ENCODE assay signal across 13 cellular contexts in the genomic region with DNA sequence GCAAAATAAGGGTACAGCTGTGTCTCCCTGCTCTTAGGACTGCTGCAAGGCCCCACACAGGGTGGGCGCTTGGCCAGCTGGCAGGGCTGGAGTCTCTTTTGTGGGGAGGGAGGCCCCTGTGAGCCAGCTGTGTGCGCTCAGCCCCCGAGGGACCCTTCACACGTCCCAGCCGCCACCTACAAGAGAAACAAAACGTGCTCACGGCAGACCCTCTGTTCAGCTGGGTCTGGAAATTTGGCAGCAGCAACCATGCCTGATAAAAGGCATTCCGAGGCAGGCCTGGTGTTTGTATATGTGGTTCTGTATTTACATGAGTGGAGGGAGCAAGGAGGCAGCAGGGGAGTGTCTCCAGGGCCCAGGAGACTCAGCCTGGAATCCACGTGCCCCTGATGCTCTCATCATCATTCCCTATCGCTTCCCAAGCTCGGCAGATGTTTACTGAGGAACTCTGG. TPM values are rescaled to one million over a fixed set of nuclear protein-coding genes. Genes with fewer than 3 reads are reported as not detected.
DNase-seq lines count a peak whose midpoint lies in the region; ATAC-seq and TF ChIP-seq lines count a peak whose summit lies in the region.
"Had no signal": no experiment of that assay in that cellular context is flagged by ENCODE, and none has a peak within 500 bp of the region (broad histone marks: within the 10 kb centered on the region; RNA-seq: fewer than 3 reads in every experiment).

No MANE protein-coding gene starts in this region.

- H3F3A ChIP-seq in smooth muscle cell (ENCODE audit: low read depth) (no peaks in the 10 kb centered on the region), MM.1S (ENCODE audit: insufficient read depth, low read length) (no peaks in the 10 kb centered on the region)

- no peaks in the 10 kb centered on the region for H3K9me2 ChIP-seq in MM.1S (replicated peaks; ENCODE audit: insufficient read depth, low read length)

- H3K27ac ChIP-seq in SK-N-MC: 0 out of 2 replicates have a peak overlapping the region, but pooled peaks have one; percentile 50
- no peak overlapping the region for H3K27ac ChIP-seq in smooth muscle cell (ENCODE audit: low read depth)
- H3K27ac ChIP-seq in MM.1S (ENCODE audit: low read length): no peak overlapping the region
- no peak overlapping the region for H3K27ac ChIP-seq in aorta (ENCODE audit: low read depth in 1 of 2, low read length in 2 of 2)
- H3K27ac ChIP-seq in prostate gland: no peak overlapping the region

- H3K4me2 ChIP-seq in smooth muscle cell: peak overlapping the region; percentile 46
- no peak overlapping the region for H3K4me2 ChIP-seq in MM.1S (ENCODE audit: low read depth, low read length)

- H3K4me1 Mint-ChIP-seq in glutamatergic neuron (ENCODE audit: low read depth, unreplicated experiment): peaks cover 34% of the 10 kb centered on the region

- 28% methylated on average over 11 of the region's 11 CpGs for whole genome bisulfite sequencing in smooth muscle cell (ENCODE audit: low lambda C conversion rate)
- 15 to 21% methylated on average over 11 of the region's 11 CpGs for WGBS in aorta, 2 donors
- WGBS in prostate gland: 35% methylated on average over 11 of the region's 11 CpGs

- H3K4me1 ChIP-seq in smooth muscle cell (ENCODE audit: low read depth) (peaks cover 3% of the 10 kb centered on the region), MM.1S (ENCODE audit: low read length) (no peaks in the 10 kb centered on the region), aorta (ENCODE audit: control insufficient read depth in 1 of 2, insufficient read depth in 2 of 2, low read length in 2 of 2) (no peaks in the 10 kb centered on the region), prostate gland (replicated peaks) (no peaks in the 10 kb centered on the region)

- H2AFZ ChIP-seq in smooth muscle cell (ENCODE audit: low read depth) (no peak overlapping the region), MM.1S (ENCODE audit: low read length) (no peak overlapping the region)

- no peaks in the 10 kb centered on the region for H3K36me3 Mint-ChIP-seq in glutamatergic neuron (ENCODE audit: unreplicated experiment)
- H3K36me3 Mint-ChIP-seq: activated naive CD4-positive, alpha-beta T cell treated with anti-CD3 and anti-CD28 coated beads, Interleukin-2, amount 50 U/mL, for 72 hours had no signal

- TF ChIP-seq CTCF in HFF-Myc (IDR thresholded peaks at IDR 0.05; ENCODE audit: low read depth, low read length, missing control alignments): no peak
- no peak for TF ChIP-seq CTCF in glutamatergic neuron (IDR thresholded peaks at IDR 0.05; ENCODE audit: partially characterized antibody, unreplicated experiment)
- TF ChIP-seq CTCF in smooth muscle cell (IDR thresholded peaks at IDR 0.05; ENCODE audit: borderline replicate concordance, insufficient read depth, poor library complexity, severe bottlenecking): no peak
- TF ChIP-seq CTCF in MM.1S (IDR thresholded peaks at IDR 0.05; ENCODE audit: low read length): no peak
- TF ChIP-seq CTCF in prostate gland (IDR thresholded peaks at IDR 0.05): no peak

- peak; percentile 22 for DNase-seq in HFF-Myc (ENCODE audit: extremely low read depth, low read depth)
- no peak for DNase-seq in SK-N-MC (ENCODE audit: low read depth, low spot score)
- peak; percentile 30 for DNase-seq in glutamatergic neuron
- DNase-seq in smooth muscle cell (lab: John Stamatoyannopoulos, UW; ENCODE audit: unreplicated experiment): peak; percentile 12
- no peak for DNase-seq in MM.1S
- DNase-seq in aorta: no peak
- no peak for DNase-seq in prostate gland (ENCODE audit: low spot score)
- DNase-seq: activated CD4-positive, alpha-beta T cell treated with anti-CD3 and anti-CD28 coated beads, Interleukin-2, amount 50 U/mL, for 48 hours; effector CD4-positive, alpha-beta T cell; NCI-H526 treated with DMSO at 0.1 percent for 48 hours had no signal

- H3K27me3 ChIP-seq in smooth muscle cell (ENCODE audit: low read depth) (no peaks in the 10 kb centered on the region), MM.1S (replicated peaks; ENCODE audit: insufficient read depth, low read length) (no peaks in the 10 kb centered on the region), aorta (ENCODE audit: control insufficient read depth in 1 of 2, insufficient read depth in 2 of 2, low read length in 1 of 2) (no peaks in the 10 kb centered on the region), prostate gland (replicated peaks; ENCODE audit: insufficient read depth) (no peaks in the 10 kb centered on the region)

- peaks cover 10% of the 10 kb centered on the region for H3K27me3 Mint-ChIP-seq in glutamatergic neuron (ENCODE audit: unreplicated experiment)

- no peak overlapping the region for H3K9ac ChIP-seq in SK-N-MC (ENCODE audit: insufficient read length)
- no peak overlapping the region for H3K9ac ChIP-seq in smooth muscle cell (ENCODE audit: low read depth)
- H3K9ac ChIP-seq in MM.1S (ENCODE audit: low read length): no peak overlapping the region

- no peak for ATAC-seq in aorta (ENCODE audit: low FRiP score)
- ATAC-seq: activated naive CD4-positive, alpha-beta T cell treated with anti-CD3 and anti-CD28 coated beads, Interleukin-2, amount 50 U/mL, for 72 hours had no signal

- no peaks in the 10 kb centered on the region for H3K36me3 ChIP-seq in SK-N-MC (ENCODE audit: insufficient read depth, low read length)
- no peaks in the 10 kb centered on the region for H3K36me3 ChIP-seq in smooth muscle cell (ENCODE audit: low read depth)
- no peaks in the 10 kb centered on the region for H3K36me3 ChIP-seq in MM.1S (replicated peaks; ENCODE audit: insufficient read depth, low read length)
- H3K36me3 ChIP-seq in aorta (ENCODE audit: control insufficient read depth in 1 of 2, insufficient read depth in 2 of 2, low read length in 1 of 2): no peaks in the 10 kb centered on the region
- no peaks in the 10 kb centered on the region for H3K36me3 ChIP-seq in prostate gland

- H4K20me1 ChIP-seq in smooth muscle cell (ENCODE audit: low read depth) (peaks cover 83% of the 10 kb centered on the region), MM.1S (ENCODE audit: insufficient read depth, low read length) (no peaks in the 10 kb centered on the region)

- H3K4me3 Mint-ChIP-seq in glutamatergic neuron (ENCODE audit: unreplicated experiment): peak overlapping the region; percentile 70
- H3K4me3 Mint-ChIP-seq: neural crest cell had no signal

- intact Hi-C loops in aorta (cut with DNase I): no loop called here
- intact Hi-C loops in prostate gland (cut with DNase I): no loop called here

- H3K4me3 ChIP-seq in HFF-Myc (replicated peaks; ENCODE audit: low read depth, low read length) (no peak overlapping the region), SK-N-MC (no peak overlapping the region), smooth muscle cell (no peak overlapping the region), MM.1S (ENCODE audit: low read length) (no peak overlapping the region), aorta (ENCODE audit: low read length in 2 of 2) (no peak overlapping the region), prostate gland (no peak overlapping the region)
- H3K4me3 ChIP-seq: K562 had no signal

- peak overlapping the region; percentile 91 for H3K27ac Mint-ChIP-seq in glutamatergic neuron (ENCODE audit: unreplicated experiment)

- no peaks in the 10 kb centered on the region for H3K9me3 ChIP-seq in SK-N-MC (ENCODE audit: low read depth, low read length)
- H3K9me3 ChIP-seq in smooth muscle cell (replicated peaks; ENCODE audit: low read depth): no peaks in the 10 kb centered on the region
- H3K9me3 ChIP-seq in MM.1S (replicated peaks; ENCODE audit: insufficient read depth, low read length): no peaks in the 10 kb centered on the region
- no peaks in the 10 kb centered on the region for H3K9me3 ChIP-seq in aorta (ENCODE audit: control insufficient read depth, low read length)
- H3K9me3 ChIP-seq in prostate gland: no peaks in the 10 kb centered on the region

- H3K79me2 ChIP-seq in smooth muscle cell (ENCODE audit: low read depth) (no peaks in the 10 kb centered on the region), MM.1S (ENCODE audit: low read length) (no peaks in the 10 kb centered on the region)

- H3K9me3 Mint-ChIP-seq in glutamatergic neuron (ENCODE audit: unreplicated experiment): peaks cover 18% of the 10 kb centered on the region
- H3K9me3 Mint-ChIP-seq: activated naive CD4-positive, alpha-beta T cell treated with anti-CD3 and anti-CD28 coated beads, Interleukin-2, amount 50 U/mL, for 72 hours; neural crest cell had no signal

- no peak for TF ChIP-seq POLR2A in prostate gland (IDR thresholded peaks at IDR 0.05)

RNA-seq across cellular contexts. Expression of a gene that starts 49.7 kb away (rescaled TPM):
- total RNA-seq in glutamatergic neuron (ENCODE audit: unreplicated experiment): 28.8 TPM
- total RNA-seq in smooth muscle cell: 1.0 and 1.6 TPM in 2 replicates
- 3.1 and 3.5 TPM in 2 replicates for polyA plus RNA-seq in smooth muscle cell
- 10 to 100 TPM in 1 of 2 donors, 1 to 10 TPM in 1; 9.5 to 16.5 TPM for total RNA-seq in aorta
- polyA plus RNA-seq in aorta: 10 to 100 TPM in 1 of 2 donors, 1 to 10 TPM in 1; 3.6 to 11.9 TPM
- 10 to 100 TPM in 1 of 2 donors, 1 to 10 TPM in 1; 6.7 to 24.4 TPM for total RNA-seq in prostate gland

RNA-seq across cellular contexts. Expression of a gene that starts 57.9 kb away (rescaled TPM):
- total RNA-seq in glutamatergic neuron (ENCODE audit: unreplicated experiment): not detected
- total RNA-seq in smooth muscle cell: 196 and 236 TPM in 2 replicates
- polyA plus RNA-seq in smooth muscle cell: 627 and 901 TPM in 2 replicates
- 100 to 1,000 TPM in 1 of 2 donors, 10 to 100 TPM in 1; 15.8 to 142 TPM for total RNA-seq in aorta
- 10 to 100 TPM in 1 of 2 donors, 1 to 10 TPM in 1; 9.8 to 14.4 TPM for polyA plus RNA-seq in aorta
- 1 to 10 TPM in 1 of 2 donors, under 1 TPM in 1; 0.09 to 2.0 TPM for total RNA-seq in prostate gland
- total RNA-seq: activated naive CD4-positive, alpha-beta T cell treated with anti-CD3 and anti-CD28 coated beads, Interleukin-2, amount 50 U/mL, for 72 hours; neural crest cell had no signal
- polyA plus RNA-seq: K562 had no signal

Comparison
In these comparisons a context has a peak if more than half of its experiments do, and no peak if none do; other contexts are left out.
1. DNase-seq: peak in HFF-Myc (single experiment), glutamatergic neuron (single experiment) and smooth muscle cell (single experiment); none in SK-N-MC (single experiment), MM.1S (single experiment), aorta (0 of 2) and prostate gland (single experiment).
2. RNA of a gene that starts 57.9 kb away (total RNA-seq): 196 to 236 TPM in smooth muscle cell and 15.8 to 142 TPM in aorta; 0.09 to 2.0 TPM in prostate gland and not detected in glutamatergic neuron (single experiment); every median in the first group is over 4 times any median in the second.